1 cellular context compared by ENCODE assay signal in the genomic region with DNA sequence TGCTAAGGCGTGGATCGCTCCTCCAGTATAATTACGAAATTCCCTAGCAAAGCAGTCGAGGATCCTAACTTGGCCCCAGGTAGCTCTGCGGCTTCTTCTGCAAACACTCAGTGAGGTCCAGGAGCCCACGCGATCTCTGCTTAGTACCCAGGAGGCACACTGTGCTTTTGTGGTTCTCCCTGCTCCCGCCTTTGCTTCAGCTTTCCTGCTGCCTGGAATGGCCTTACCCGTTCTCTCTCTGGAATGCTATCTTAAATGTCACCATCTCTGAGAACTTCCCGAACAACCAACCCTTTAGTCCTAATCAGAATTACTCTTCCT.
TF ChIP-seq lines count a peak whose summit lies in the region.

No MANE protein-coding gene starts in this region.

TF ChIP-seq in H1, 55 proteins besides CTCF, POLR2A, EP300 and RAD21 (continued from another document):
- TF ChIP-seq POLR2AphosphoS5 (IDR thresholded peaks at IDR 0.05; ENCODE audit: low read depth, low read length): no peak
